Comparison of ENCODE assay signal across 1 cellular context in the genomic region with DNA sequence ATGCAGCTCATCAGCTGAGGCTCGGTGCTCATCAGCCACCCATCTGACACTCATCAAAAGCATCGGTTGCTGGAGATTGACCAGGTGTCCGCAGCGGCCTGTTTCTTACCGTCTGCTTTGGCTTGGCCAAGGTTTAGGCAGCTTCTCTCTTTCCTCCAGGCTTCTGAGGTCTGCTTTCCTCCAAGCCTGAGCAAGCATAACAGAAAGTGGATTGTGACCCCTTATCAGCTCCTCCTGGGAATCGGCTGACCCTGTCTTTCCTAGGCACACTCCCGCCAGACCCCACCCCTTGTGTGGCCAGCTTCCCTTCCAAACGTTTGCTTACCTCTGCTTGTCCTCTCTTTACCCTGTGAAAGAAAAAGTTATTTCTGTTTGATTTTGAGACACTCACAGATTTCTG.
TF ChIP-seq lines count a peak whose summit lies in the region.

No MANE protein-coding gene starts in this region.

TF ChIP-seq in H1, 55 proteins besides CTCF, POLR2A, EP300 and RAD21:
- TF ChIP-seq, protein P1, sequence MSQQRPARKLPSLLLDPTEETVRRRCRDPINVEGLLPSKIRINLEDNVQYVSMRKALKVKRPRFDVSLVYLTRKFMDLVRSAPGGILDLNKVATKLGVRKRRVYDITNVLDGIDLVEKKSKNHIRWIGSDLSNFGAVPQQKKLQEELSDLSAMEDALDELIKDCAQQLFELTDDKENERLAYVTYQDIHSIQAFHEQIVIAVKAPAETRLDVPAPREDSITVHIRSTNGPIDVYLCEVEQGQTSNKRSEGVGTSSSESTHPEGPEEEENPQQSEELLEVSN (IDR thresholded peaks at IDR 0.05): no peak
- TF ChIP-seq SRF (IDR thresholded peaks at IDR 0.05; ENCODE audit: low read depth, low read length): no peak
- TF ChIP-seq JUN (IDR thresholded peaks at IDR 0.05; ENCODE audit: low read depth, low read length): no peak
